20 cellular contexts compared by ENCODE assay signal in the genomic region with DNA sequence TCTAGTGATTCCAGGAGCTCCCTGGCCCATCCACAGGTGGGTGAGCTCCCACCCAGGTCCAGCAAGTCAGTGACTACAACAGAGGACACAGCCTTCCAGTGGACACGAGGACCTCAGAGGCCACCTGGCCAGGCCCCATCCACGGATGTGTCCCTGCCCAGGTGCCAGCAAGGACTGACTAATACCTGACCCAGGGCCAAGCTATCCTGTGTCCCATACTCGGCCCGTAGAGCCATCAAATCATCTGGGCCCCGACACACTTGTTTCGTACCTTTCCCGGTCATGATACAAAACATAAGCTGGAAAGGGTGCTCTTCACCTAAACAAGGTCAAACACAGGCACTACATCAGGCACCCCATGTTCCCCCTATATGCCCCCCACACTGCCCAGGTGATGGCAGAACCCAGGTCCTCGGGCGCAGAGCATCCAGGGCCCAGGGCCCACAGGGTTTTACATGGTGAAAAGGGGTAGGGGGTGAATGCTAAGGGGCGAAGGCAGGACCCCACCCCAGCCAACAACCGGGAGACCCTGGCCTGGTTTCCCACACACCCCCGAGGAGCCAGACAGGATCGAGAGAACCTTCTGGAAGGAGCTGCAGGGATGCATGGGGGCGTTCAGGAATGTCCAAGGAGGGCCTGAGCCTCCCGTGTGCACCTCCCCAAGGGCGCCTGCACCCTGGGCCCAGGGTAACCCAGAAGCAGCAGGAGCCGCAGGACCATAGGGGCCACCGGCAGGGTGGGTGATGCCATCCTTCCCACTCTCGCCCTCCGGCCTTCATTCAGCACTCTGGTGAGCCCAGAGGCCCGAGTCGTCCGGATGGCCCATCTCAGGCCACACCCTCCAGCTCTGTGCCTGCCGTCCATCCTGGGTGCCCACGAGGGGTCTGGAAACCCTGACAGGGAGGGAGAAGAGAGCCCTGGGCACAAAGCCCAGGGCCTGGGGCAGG.
DNase-seq lines count a peak whose midpoint lies in the region; FAIRE-seq and TF ChIP-seq lines count a peak whose summit lies in the region.
"Had no signal": no experiment of that assay in that cellular context is flagged by ENCODE, and none has a peak within 500 bp of the region (broad histone marks: within the 10 kb centered on the region; RNA-seq: fewer than 3 reads in every experiment).

No MANE protein-coding gene starts in this region.

- DNase-seq in H1 (ENCODE audit: low read depth in 1 of 2, low spot score in 2 of 2) (no peak), NCI-H2227 (lab: John Stamatoyannopoulos, UW; ENCODE audit: unreplicated experiment) (no peak), GM03348 (ENCODE audit: low spot score) (no peak), NCI-H2171 treated with DMSO at 0.1 percent for 48 hours (lab: John Stamatoyannopoulos, UW) (no peak)
- DNase-seq: activated CD4-positive, alpha-beta T cell treated with anti-CD3 and anti-CD28 coated beads, Interleukin-2, amount 50 U/mL, for 48 hours; activated T-cell treated with anti-CD3 and anti-CD28 coated beads, Interleukin-2, amount 50 U/mL, for 24 hours; AML-193; caudate nucleus; effector CD4-positive, alpha-beta T cell; GF-D8; H9; hypothalamus; kidney glomerular epithelial cell; NCI-H2029; NCI-H526 treated with DMSO at 0.1 percent for 48 hours; T-helper 9 cell had no signal

- no peak overlapping the region for H3K23ac ChIP-seq in H1 (ENCODE audit: insufficient read length)

- no peaks in the 10 kb centered on the region for H3K9me3 Mint-ChIP-seq in nephron
- H3K9me3 Mint-ChIP-seq: activated T-cell treated with anti-CD3 and anti-CD28 coated beads, Interleukin-2, amount 50 U/mL, for 24 hours; H9 had no signal

- TF ChIP-seq RAD21 in H1 (IDR thresholded peaks at IDR 0.05 in 1 of 2, conservative IDR thresholded peaks at IDR 0.05 in 1 of 2; ENCODE audit: low read depth in 2 of 2, low read length in 2 of 2), result no peak

- TF ChIP-seq EP300 in H1 (IDR thresholded peaks at IDR 0.05; ENCODE audit: borderline replicate concordance in 1 of 2, low read depth in 2 of 2, low read length in 2 of 2), result no peak

- peaks cover 20% of the 10 kb centered on the region for H3K79me1 ChIP-seq in H1 (ENCODE audit: low read depth, low read length)

- no peak overlapping the region for H3K56ac ChIP-seq in H1 (replicated peaks; ENCODE audit: insufficient read length, low read depth, low read length)

- H3K14ac ChIP-seq in H1 (ENCODE audit: insufficient read length), result no peak overlapping the region

- peak overlapping the region; percentile 49 to 75 (median 61) for H3K27ac Mint-ChIP-seq in nephron
- H3K27ac Mint-ChIP-seq: activated T-cell treated with anti-CD3 and anti-CD28 coated beads, Interleukin-2, amount 50 U/mL, for 24 hours had no signal

- no peak overlapping the region for H4K91ac ChIP-seq in H1 (replicated peaks; ENCODE audit: insufficient read length, low read length)

- peaks cover 0 to 96% of the 10 kb centered on the region in 2 experiments; a peak in 2 of 4 replicates for H3K79me2 ChIP-seq in H1 (ENCODE audit: control insufficient read depth in 1 of 2, insufficient read depth in 2 of 2, low read length in 2 of 2)

- TF ChIP-seq POLR2A in H1 (IDR thresholded peaks at IDR 0.05; ENCODE audit: control extremely low read depth in 1 of 2, low read depth in 2 of 2, low read length in 2 of 2), result no peak

- H3K36me3 ChIP-seq in KOPT-K1 (ENCODE audit: insufficient read depth, low read length), result peaks cover 37% of the 10 kb centered on the region
- no peaks in the 10 kb centered on the region for H3K36me3 ChIP-seq in H1 (ENCODE audit: control insufficient read depth in 2 of 4, insufficient read depth in 4 of 4, low read length in 3 of 4)
- H3K36me3 ChIP-seq in stomach smooth muscle (ENCODE audit: control insufficient read depth in 2 of 2, insufficient read depth in 2 of 2, low read length in 2 of 2), result no peaks in the 10 kb centered on the region

- no peak overlapping the region for H2BK15ac ChIP-seq in H1 (ENCODE audit: low read length)

- TF ChIP-seq CTCF in H1 (IDR thresholded peaks at IDR 0.05; ENCODE audit: control extremely low read depth in 1 of 3, insufficient read depth in 1 of 3, low read depth in 1 of 3, low read length in 3 of 3), result no peak
- no peak for TF ChIP-seq CTCF in nephron (IDR thresholded peaks at IDR 0.05; ENCODE audit: unreplicated experiment in 3 of 3)

- peaks cover 83% of the 10 kb centered on the region for H3K4me1 Mint-ChIP-seq in nephron

- peaks cover 4% of the 10 kb centered on the region for H3K27me3 Mint-ChIP-seq in nephron (ENCODE audit: low read depth)

- H2AFZ ChIP-seq in H1 (ENCODE audit: low read length), result no peak overlapping the region

- H3K4me3 Mint-ChIP-seq in nephron, result peak overlapping the region in 1 of 3 experiments; percentile 61
- H3K4me3 Mint-ChIP-seq: activated T-cell treated with anti-CD3 and anti-CD28 coated beads, Interleukin-2, amount 50 U/mL, for 24 hours; H9 had no signal

- H3K36me3 Mint-ChIP-seq in nephron (ENCODE audit: low read depth), result no peaks in the 10 kb centered on the region

- H3K18ac ChIP-seq in H1 (ENCODE audit: extremely low read depth, low read length), result no peak overlapping the region

- POLR2A ChIA-PET in H1 (lab: Charles Lee; ENCODE audit: partially characterized antibody), result no interaction called here

- no peak overlapping the region for H4K5ac ChIP-seq in H1 (ENCODE audit: insufficient read length, low read depth, low read length)

- no peak overlapping the region for H3K4me2 ChIP-seq in H1 (ENCODE audit: insufficient read depth in 1 of 2, low read depth in 2 of 2, low read length in 2 of 2)

- H2BK5ac ChIP-seq in H1 (ENCODE audit: low read depth, low read length), result peak overlapping the region; percentile 16; the same call in 1 of the 2 replicates

- H3K9ac ChIP-seq in H1 (replicated peaks in 1 of 4; ENCODE audit: extremely low read depth in 1 of 4, low read depth in 3 of 4, low read length in 3 of 4) (no peak overlapping the region), stomach smooth muscle (ENCODE audit: low read length in 2 of 2) (peak overlapping the region; percentile 70 to 78)

- H3K9me3 ChIP-seq in KOPT-K1 (ENCODE audit: insufficient read depth, low read length, poor library complexity, severe bottlenecking) (no peaks in the 10 kb centered on the region), H1 (ENCODE audit: insufficient read depth in 2 of 2, low read depth in 1 of 2, low read length in 1 of 2) (no peaks in the 10 kb centered on the region), stomach smooth muscle (ENCODE audit: control insufficient read depth in 2 of 2, low read length in 2 of 2) (no peaks in the 10 kb centered on the region)

- H3K4me3 ChIP-seq in H1 (ENCODE audit: extremely low read depth in 1 of 4, insufficient read depth in 2 of 4, low read depth in 3 of 4, low read length in 4 of 4) (no peak overlapping the region), stomach smooth muscle (ENCODE audit: low read length in 2 of 2) (peak overlapping the region; percentile 74 to 88)

- no peak overlapping the region for H3K4ac ChIP-seq in H1 (replicated peaks; ENCODE audit: insufficient read length, low read depth, low read length)

- WGBS in H1 (ENCODE audit: extremely low coverage in 1 of 2, insufficient coverage in 1 of 2, insufficient read length in 1 of 2, insufficient replicate concordance in 2 of 2, low coverage in 1 of 2, low lambda C conversion rate in 2 of 2, missing lambda C conversion rate in 1 of 2), 2 experiments, result 89% methylated on average over 25 of the region's 25 CpGs; no CpG with 5 or more reads in 1 of the 2 experiments

- FAIRE-seq in H1 (lab: Jason Lieb, UNC), result no peak
- FAIRE-seq: D721Med had no signal

- no peak overlapping the region for H2BK120ac ChIP-seq in H1 (replicated peaks; ENCODE audit: low read depth, low read length)

- H2AK5ac ChIP-seq in H1 (ENCODE audit: low read depth, low read length), result no peak overlapping the region

- H3K4me1 ChIP-seq in H1 (replicated peaks in 1 of 4; ENCODE audit: control insufficient read depth in 3 of 4, insufficient read depth in 4 of 4, low read length in 3 of 4), result peaks cover 0 to 11% (median 5%) of the 10 kb centered on the region in 4 experiments; a peak in 4 of 7 replicates
- H3K4me1 ChIP-seq in stomach smooth muscle (ENCODE audit: control insufficient read depth, insufficient read depth, low read length), result peaks cover 91% of the 10 kb centered on the region

- no peaks in the 10 kb centered on the region for H3K23me2 ChIP-seq in H1 (ENCODE audit: low read depth, low read length)

- no peak overlapping the region for H2BK20ac ChIP-seq in H1 (ENCODE audit: low read length)

- H3K27me3 ChIP-seq in H1 (replicated peaks in 1 of 4; ENCODE audit: control insufficient read depth in 3 of 4, extremely low read depth in 1 of 4, insufficient read depth in 3 of 4, low read length in 3 of 4) (no peaks in the 10 kb centered on the region), stomach smooth muscle (ENCODE audit: control insufficient read depth in 1 of 2, insufficient read depth in 2 of 2, low read length in 2 of 2) (no peaks in the 10 kb centered on the region)

- CTCF ChIA-PET in H1 (lab: Charles Lee; ENCODE audit: partially characterized antibody), result interaction anchor here (0.8 to 4.6 kb wide), 4 partner anchors 10 to 163 kb away, joined by 3 to 20 read pairs (median 5); no protein-coding TSS in a partner anchor

- H4K20me1 ChIP-seq in H1 (replicated peaks in 1 of 2; ENCODE audit: control insufficient read depth in 1 of 2, insufficient read depth in 2 of 2, low read length in 2 of 2), result peaks cover 10 to 14% of the 10 kb centered on the region in 2 experiments

- H4K8ac ChIP-seq in H1 (ENCODE audit: extremely low read depth, insufficient read depth, low read length), result no peak overlapping the region

- no peak overlapping the region for H2BK12ac ChIP-seq in H1 (ENCODE audit: low read depth, low read length)

- H3K27ac ChIP-seq in KOPT-K1 (ENCODE audit: low read depth, low read length, poor library complexity, severe bottlenecking) (peak overlapping the region; percentile 100), H1 (ENCODE audit: low read depth, low read length) (no peak overlapping the region), stomach smooth muscle (ENCODE audit: low read length) (peak overlapping the region; percentile 98)

TF ChIP-seq in H1, 55 proteins besides CTCF, POLR2A, EP300 and RAD21 (continues in another document):
- no peak for TF ChIP-seq E2F6 (IDR thresholded peaks at IDR 0.05)
- TF ChIP-seq GTF2F1 (IDR thresholded peaks at IDR 0.05; ENCODE audit: borderline replicate concordance, low read depth, low read length), result no peak
- TF ChIP-seq CTBP2 (IDR thresholded peaks at IDR 0.05; ENCODE audit: borderline replicate concordance, insufficient read depth, insufficient read length, low read length), result no peak
- no peak for TF ChIP-seq SIX5 (IDR thresholded peaks at IDR 0.05; ENCODE audit: low read depth, low read length)
- no peak for TF ChIP-seq NRF1 (IDR thresholded peaks at IDR 0.05; ENCODE audit: low read depth, low read length)
- TF ChIP-seq POU5F1 (IDR thresholded peaks at IDR 0.05; ENCODE audit: low read depth, low read length), result no peak
- TF ChIP-seq KDM5A (IDR thresholded peaks at IDR 0.05; ENCODE audit: low read length), result no peak

Comparison
In these comparisons a context has a peak if more than half of its experiments do, and no peak if none do; other contexts are left out.
1. H3K4me3 ChIP-seq: peak in stomach smooth muscle (2 of 2); none in H1 (0 of 4).
2. H3K9ac ChIP-seq: peak in stomach smooth muscle (2 of 2); none in H1 (0 of 4).